Comparison of ENCODE assay signal across 22 cellular contexts in the genomic region with DNA sequence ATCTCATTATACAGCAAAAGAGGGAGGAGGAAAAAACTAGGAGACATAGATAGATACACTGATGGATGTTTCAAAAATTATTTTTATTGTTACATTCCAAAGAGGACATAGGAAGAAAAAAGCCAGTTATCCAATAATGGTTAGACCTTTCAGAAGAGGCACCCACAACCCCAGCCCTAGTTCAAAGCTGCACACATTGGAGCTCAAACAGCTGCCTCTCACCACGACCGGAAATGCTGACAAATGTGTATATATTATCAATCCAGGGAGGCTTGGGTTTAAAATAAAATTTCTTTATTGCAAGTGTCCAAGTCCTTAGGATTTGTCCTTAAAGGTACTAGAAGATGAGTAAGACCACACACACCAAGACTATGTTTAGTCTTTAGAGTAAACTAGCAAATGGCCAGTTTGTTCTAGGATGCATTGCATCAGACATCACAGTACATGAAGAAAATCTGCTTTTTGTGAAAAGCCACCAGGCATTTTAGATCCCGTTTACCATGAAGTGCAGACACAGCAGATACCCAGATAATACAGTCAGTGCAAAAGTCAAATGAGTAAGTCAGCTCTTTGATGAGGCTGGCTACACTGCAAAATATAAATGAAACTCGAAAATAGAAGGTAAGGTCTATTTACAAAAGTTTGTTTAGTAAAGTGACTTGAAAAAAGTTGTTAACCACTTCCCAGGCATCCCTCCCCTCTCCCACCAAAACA. TPM values are rescaled to one million over a fixed set of nuclear protein-coding genes. Genes with fewer than 3 reads are reported as not detected.
DNase-seq lines count a peak whose midpoint lies in the region; ATAC-seq, FAIRE-seq and TF ChIP-seq lines count a peak whose summit lies in the region.
"Had no signal": no experiment of that assay in that cellular context is flagged by ENCODE, and none has a peak within 500 bp of the region (broad histone marks: within the 10 kb centered on the region; RNA-seq: fewer than 3 reads in every experiment).

No MANE protein-coding gene starts in this region.

- H3K9me3 Mint-ChIP-seq in MCF 10A (ENCODE audit: unreplicated experiment) (no peaks in the 10 kb centered on the region), natural killer cell (no peaks in the 10 kb centered on the region)
- H3K9me3 Mint-ChIP-seq: H9 had no signal

- no peaks in the 10 kb centered on the region for H3F3A ChIP-seq in PC-3 (ENCODE audit: low read length, unreplicated experiment)

- no peaks in the 10 kb centered on the region for H3K9me2 ChIP-seq in PC-3 (replicated peaks; ENCODE audit: low read length)
- H3K9me2 ChIP-seq: SK-N-SH had no signal

- H3K9me1 ChIP-seq in endothelial cell of umbilical vein (replicated peaks; ENCODE audit: control insufficient read depth, extremely low read depth, insufficient read depth, low read length) = no peaks in the 10 kb centered on the region

- H4K20me1 ChIP-seq in PC-3 (ENCODE audit: low read length) (no peaks in the 10 kb centered on the region), endothelial cell of umbilical vein (replicated peaks; ENCODE audit: control insufficient read depth, extremely low read depth, insufficient read depth, low read length) (no peaks in the 10 kb centered on the region)

- H3K27me3 Mint-ChIP-seq in MCF 10A (ENCODE audit: insufficient read depth, unreplicated experiment) = no peaks in the 10 kb centered on the region
- H3K27me3 Mint-ChIP-seq in natural killer cell (ENCODE audit: low read depth in 2 of 2) = peaks cover 0 to 6% of the 10 kb centered on the region in 2 donors

- DNase-seq in MCF 10A (ENCODE audit: unreplicated experiment) (no peak), breast epithelium (ENCODE audit: low spot score in 2 of 2) (no peak), PC-3 (no peak), endothelial cell of umbilical vein (ENCODE audit: low read depth, low spot score) (no peak), natural killer cell (no peak), NCI-H1694 treated with DMSO at 0.1 percent for 48 hours (lab: John Stamatoyannopoulos, UW) (no peak), sciatic nerve (ENCODE audit: low spot score) (no peak)
- DNase-seq: C1 segment of cervical spinal cord, DMS 273 treated with DMSO at 0.1 percent for 48 hours, EL, H9, KBM-7, NCI-H1092, NCI-H146, NCI-H2227 treated with DMSO at 0.1 percent for 48 hours, NCI-H524 treated with DMSO at 0.1 percent for 48 hours, Right ventricle myocardium superior, SK-N-SH had no signal

- H3K27ac Mint-ChIP-seq in MCF 10A (ENCODE audit: low read depth, unreplicated experiment) (no peak overlapping the region), natural killer cell (no peak overlapping the region)
- H3K27ac Mint-ChIP-seq: H9 had no signal

- CTCF ChIA-PET in MCF 10A (lab: Yijun Ruan, JAX) = interaction anchor here (0.7 to 2.1 kb wide), 6 partner anchors 10 to 66 kb away, joined by 3 to 6 read pairs (median 4); no protein-coding TSS in a partner anchor
- CTCF ChIA-PET in PC-3 (lab: Charles Lee) = no interaction called here
- CTCF ChIA-PET in endothelial cell of umbilical vein (lab: Charles Lee) = interaction anchor here (1.6 to 4.3 kb wide), 2 partner anchors 12 kb away, joined by 6 to 25 read pairs; no protein-coding TSS in a partner anchor

- TF ChIP-seq CTCF in MCF 10A (IDR thresholded peaks at IDR 0.05; ENCODE audit: unreplicated experiment) (no peak), breast epithelium (IDR thresholded peaks at IDR 0.05) (no peak), PC-3 (conservative IDR thresholded peaks at IDR 0.05; ENCODE audit: low read depth, low read length) (no peak), endothelial cell of umbilical vein (IDR thresholded peaks at IDR 0.05; ENCODE audit: extremely low read depth in 1 of 2, insufficient read depth in 1 of 2, low read depth in 1 of 2, low read length in 2 of 2) (no peak), natural killer cell (IDR thresholded peaks at IDR 0.05) (no peak)

- H3K27ac ChIP-seq in breast epithelium (no peak overlapping the region), PC-3 (ENCODE audit: low read length) (no peak overlapping the region), endothelial cell of umbilical vein (ENCODE audit: insufficient read depth, low read depth, low read length) (no peak overlapping the region)

- H3K4me3 ChIP-seq in breast epithelium (no peak overlapping the region), PC-3 (ENCODE audit: low read length) (no peak overlapping the region), endothelial cell of umbilical vein (replicated peaks in 1 of 3; ENCODE audit: insufficient read depth in 1 of 3, low read depth in 1 of 3, low read length in 3 of 3) (no peak overlapping the region)

- BruUV-seq in MCF 10A (replicated peaks; lab: Mats Ljungman, UMichigan) (TSS peak; percentile 60), PC-3 (replicated peaks; lab: Mats Ljungman, UMichigan) (TSS peak; percentile 66), endothelial cell of umbilical vein (replicated peaks; lab: Mats Ljungman, UMichigan) (TSS peak; percentile 54)

- H3K9ac ChIP-seq in PC-3 (ENCODE audit: low read length) (no peak overlapping the region), endothelial cell of umbilical vein (replicated peaks; ENCODE audit: extremely low read depth, insufficient read depth, low read length) (no peak overlapping the region)
- H3K9ac ChIP-seq: SK-N-SH had no signal

- H3K9me3 ChIP-seq in breast epithelium (no peaks in the 10 kb centered on the region), PC-3 (ENCODE audit: low read length) (no peaks in the 10 kb centered on the region), endothelial cell of umbilical vein (replicated peaks; ENCODE audit: control insufficient read depth, insufficient read depth, low read length) (no peaks in the 10 kb centered on the region)
- H3K9me3 ChIP-seq: SK-N-SH had no signal

- no peak overlapping the region for H3K4me2 ChIP-seq in PC-3 (ENCODE audit: low read length)
- H3K4me2 ChIP-seq in endothelial cell of umbilical vein (ENCODE audit: insufficient read depth, low read length) = no peak overlapping the region
- H3K4me2 ChIP-seq: SK-N-SH had no signal

- TF ChIP-seq POLR2A in breast epithelium (IDR thresholded peaks at IDR 0.05) (no peak), endothelial cell of umbilical vein (IDR thresholded peaks at IDR 0.05; ENCODE audit: low read depth, low read length) (no peak)

- dilution Hi-C loops in endothelial cell of umbilical vein (cut with MboI; ENCODE audit: extremely low pct_ligation_motif_present, low sequenced_read_pairs) = no loop called here

- no peak for FAIRE-seq in endothelial cell of umbilical vein (lab: Jason Lieb, UNC)
- FAIRE-seq: RCC 7860 had no signal

- no peak overlapping the region for H3K4me3 Mint-ChIP-seq in MCF 10A (ENCODE audit: unreplicated experiment)
- H3K4me3 Mint-ChIP-seq in natural killer cell = no peak overlapping the region
- H3K4me3 Mint-ChIP-seq: H9 had no signal

- H3K79me2 ChIP-seq in PC-3 (ENCODE audit: low read length) (no peaks in the 10 kb centered on the region), endothelial cell of umbilical vein (ENCODE audit: control insufficient read depth, insufficient read depth, low read length) (no peaks in the 10 kb centered on the region)

- H3K36me3 ChIP-seq in breast epithelium (peaks cover 7% of the 10 kb centered on the region), PC-3 (ENCODE audit: low read depth, low read length) (peaks cover 7% of the 10 kb centered on the region), endothelial cell of umbilical vein (ENCODE audit: control insufficient read depth in 2 of 2, extremely low read depth in 1 of 2, insufficient read depth in 2 of 2, low read length in 2 of 2) (peaks cover 3 to 4% of the 10 kb centered on the region in 2 experiments)

- no peaks in the 10 kb centered on the region for H3K27me3 ChIP-seq in breast epithelium
- H3K27me3 ChIP-seq in PC-3 (ENCODE audit: low read length) = no peaks in the 10 kb centered on the region
- H3K27me3 ChIP-seq in endothelial cell of umbilical vein (ENCODE audit: control insufficient read depth in 2 of 2, insufficient read depth in 2 of 2, low read length in 2 of 2) = no peaks in the 10 kb centered on the region

- H3K4me1 Mint-ChIP-seq in MCF 10A (ENCODE audit: insufficient read depth, unreplicated experiment) (no peaks in the 10 kb centered on the region), natural killer cell (no peaks in the 10 kb centered on the region)

- H2AFZ ChIP-seq in PC-3 (ENCODE audit: low read length) (no peak overlapping the region), endothelial cell of umbilical vein (ENCODE audit: low read depth, low read length) (no peak overlapping the region)

- intact Hi-C loops in MCF 10A (cut with micrococcal nuclease) (no loop called here), breast epithelium (cut with DNase I; ENCODE audit: low total_unique reads) (no loop called here), PC-3 (cut with micrococcal nuclease) (no loop called here), endothelial cell of umbilical vein (cut with micrococcal nuclease) (no loop called here), natural killer cell (cut with micrococcal nuclease) (no loop called here), sciatic nerve (cut with DNase I) (no loop called here)

- no peak for ATAC-seq in PC-3
- no peak for ATAC-seq in natural killer cell
- no peak for ATAC-seq in GM21619 (IDR thresholded peaks at IDR 0.05; ENCODE audit: unreplicated experiment)
- no peak for ATAC-seq in sciatic nerve

- H3K4me1 ChIP-seq in breast epithelium (no peaks in the 10 kb centered on the region), PC-3 (ENCODE audit: insufficient read depth, low read length) (no peaks in the 10 kb centered on the region), endothelial cell of umbilical vein (ENCODE audit: control insufficient read depth, extremely low read depth, insufficient read depth, low read length) (no peaks in the 10 kb centered on the region)

- POLR2A ChIA-PET in MCF 10A (lab: Yijun Ruan, JAX) = interaction anchor here (1.4 kb wide), 1 partner anchor 12 kb away, joined by 3 read pairs; no protein-coding TSS in a partner anchor
- POLR2A ChIA-PET in PC-3 (lab: Charles Lee; ENCODE audit: unreplicated experiment) = no interaction called here
- POLR2A ChIA-PET in endothelial cell of umbilical vein (lab: Charles Lee) = no interaction called here

- peaks cover 37% of the 10 kb centered on the region for H3K36me3 Mint-ChIP-seq in MCF 10A (ENCODE audit: insufficient read depth, unreplicated experiment)
- H3K36me3 Mint-ChIP-seq in natural killer cell = peaks cover 23% of the 10 kb centered on the region

RNA-seq across cellular contexts. Expression of a gene that starts 4.6 kb away (rescaled TPM):
- total RNA-seq in MCF 10A (2022) (not detected in 2 replicates), breast epithelium (not detected), PC-3 (2014; rRNA removed) (not detected in 2 replicates), endothelial cell of umbilical vein (not detected in 2 replicates), natural killer cell (not detected), sciatic nerve (not detected)
- not detected in 2 replicates for polyA plus RNA-seq in endothelial cell of umbilical vein
- polyA plus RNA-seq in endothelial cell of umbilical vein (2011; cell fraction: cytosol; rRNA removed) = not detected in 2 replicates
- not detected in 2 replicates for polyA plus RNA-seq in endothelial cell of umbilical vein (2011; cell fraction: nucleus; rRNA removed)
- not detected in 2 replicates for polyA plus RNA-seq in endothelial cell of umbilical vein (2012)
- not detected in 2 replicates for polyA minus RNA-seq in endothelial cell of umbilical vein
- polyA minus RNA-seq in endothelial cell of umbilical vein (2011; cell fraction: cytosol; rRNA and poly(A)+ RNA removed) = not detected
- polyA minus RNA-seq in endothelial cell of umbilical vein (2011; cell fraction: nucleus; rRNA and poly(A)+ RNA removed) = not detected in 2 replicates
- total RNA-seq: A172, H9, M059J, Right ventricle myocardium superior had no signal
- polyA plus RNA-seq: SK-N-SH had no signal

RNA-seq across cellular contexts. Expression of a gene that starts 14.6 kb away (rescaled TPM):
- total RNA-seq in MCF 10A (2022) (not detected in 2 replicates), breast epithelium (not detected), PC-3 (2014; rRNA removed) (not detected in 2 replicates), endothelial cell of umbilical vein (not detected in 2 replicates), natural killer cell (not detected), sciatic nerve (not detected)
- polyA plus RNA-seq in endothelial cell of umbilical vein = not detected in 2 replicates
- polyA plus RNA-seq in endothelial cell of umbilical vein (2011; cell fraction: cytosol; rRNA removed) = not detected in 2 replicates
- polyA plus RNA-seq in endothelial cell of umbilical vein (2011; cell fraction: nucleus; rRNA removed) = not detected in 2 replicates
- polyA plus RNA-seq in endothelial cell of umbilical vein (2012) = not detected in 2 replicates
- not detected in 2 replicates for polyA minus RNA-seq in endothelial cell of umbilical vein
- not detected for polyA minus RNA-seq in endothelial cell of umbilical vein (2011; cell fraction: cytosol; rRNA and poly(A)+ RNA removed)
- polyA minus RNA-seq in endothelial cell of umbilical vein (2011; cell fraction: nucleus; rRNA and poly(A)+ RNA removed) = not detected in 2 replicates
- total RNA-seq: M059J, Right ventricle myocardium superior had no signal
- polyA plus RNA-seq: SK-N-SH had no signal

RNA-seq across cellular contexts. Expression of a gene that starts 16.9 kb away (rescaled TPM):
- total RNA-seq in MCF 10A (2022) (30.0 and 35.3 TPM in 2 replicates), breast epithelium (10 to 100 TPM; 37.1 to 68.8 (median 47.5) TPM), PC-3 (2014; rRNA removed) (32.0 and 42.1 TPM in 2 replicates), endothelial cell of umbilical vein (27.1 and 30.2 TPM in 2 replicates), natural killer cell (10 to 100 TPM; 46.5 to 55.2 (median 51.4) TPM), sciatic nerve (44.0 TPM)
- 23.8 and 28.2 TPM in 2 replicates for polyA plus RNA-seq in endothelial cell of umbilical vein
- 21.8 and 22.2 TPM in 2 replicates for polyA plus RNA-seq in endothelial cell of umbilical vein (2011; cell fraction: cytosol; rRNA removed)
- polyA plus RNA-seq in endothelial cell of umbilical vein (2011; cell fraction: nucleus; rRNA removed) = 7.6 and 12.2 TPM in 2 replicates
- 42.5 and 53.9 TPM in 2 replicates for polyA plus RNA-seq in endothelial cell of umbilical vein (2012)
- 23.1 and 30.1 TPM in 2 replicates for polyA minus RNA-seq in endothelial cell of umbilical vein
- 8.7 TPM for polyA minus RNA-seq in endothelial cell of umbilical vein (2011; cell fraction: cytosol; rRNA and poly(A)+ RNA removed)
- polyA minus RNA-seq in endothelial cell of umbilical vein (2011; cell fraction: nucleus; rRNA and poly(A)+ RNA removed) = 5.8 and 10.0 TPM in 2 replicates

RNA-seq across cellular contexts. Expression of a gene that starts 36.4 kb away (rescaled TPM):
- total RNA-seq in MCF 10A (2022) = 64.6 and 67.6 TPM in 2 replicates
- total RNA-seq in breast epithelium = 10 to 100 TPM; 19.2 to 29.0 (median 27.5) TPM
- 25.3 and 29.5 TPM in 2 replicates for total RNA-seq in PC-3 (2014; rRNA removed)
- total RNA-seq in endothelial cell of umbilical vein = 21.9 and 23.4 TPM in 2 replicates
- 30.3 and 32.4 TPM in 2 replicates for polyA plus RNA-seq in endothelial cell of umbilical vein
- 24.9 and 26.8 TPM in 2 replicates for polyA plus RNA-seq in endothelial cell of umbilical vein (2011; cell fraction: cytosol; rRNA removed)
- polyA plus RNA-seq in endothelial cell of umbilical vein (2011; cell fraction: nucleus; rRNA removed) = 13.0 and 15.3 TPM in 2 replicates
- polyA plus RNA-seq in endothelial cell of umbilical vein (2012) = 33.5 and 34.3 TPM in 2 replicates
- polyA minus RNA-seq in endothelial cell of umbilical vein = 8.4 TPM in 2 replicates
- 19.2 TPM for polyA minus RNA-seq in endothelial cell of umbilical vein (2011; cell fraction: cytosol; rRNA and poly(A)+ RNA removed)
- 2.3 and 2.6 TPM in 2 replicates for polyA minus RNA-seq in endothelial cell of umbilical vein (2011; cell fraction: nucleus; rRNA and poly(A)+ RNA removed)
- total RNA-seq in natural killer cell = 1 to 10 TPM; 4.0 to 7.0 (median 4.0) TPM
- total RNA-seq in sciatic nerve = 14.7 TPM

RNA-seq across cellular contexts. Expression of a gene that starts 56.4 kb away (rescaled TPM):
- total RNA-seq in MCF 10A (2022) (0.19 and 0.37 TPM in 2 replicates), breast epithelium (10 to 100 TPM in 1 of 3 donors, 1 to 10 TPM in 1, under 1 TPM in 1; 0.96 to 14.5 (median 3.6) TPM), PC-3 (2014; rRNA removed) (not detected in 2 replicates), endothelial cell of umbilical vein (8.4 and 9.9 TPM in 2 replicates), natural killer cell (1 to 10 TPM; 2.3 to 6.1 (median 4.6) TPM), sciatic nerve (0.62 TPM)
- 3.0 and 3.7 TPM in 2 replicates for polyA plus RNA-seq in endothelial cell of umbilical vein
- polyA plus RNA-seq in endothelial cell of umbilical vein (2011; cell fraction: cytosol; rRNA removed) = 3.9 and 4.4 TPM in 2 replicates
- polyA plus RNA-seq in endothelial cell of umbilical vein (2011; cell fraction: nucleus; rRNA removed) = 5.0 and 5.7 TPM in 2 replicates
- 6.8 and 15.1 TPM in 2 replicates for polyA plus RNA-seq in endothelial cell of umbilical vein (2012)
- polyA minus RNA-seq in endothelial cell of umbilical vein = 7.1 and 7.7 TPM in 2 replicates
- not detected for polyA minus RNA-seq in endothelial cell of umbilical vein (2011; cell fraction: cytosol; rRNA and poly(A)+ RNA removed)
- 2.5 and 3.5 TPM in 2 replicates for polyA minus RNA-seq in endothelial cell of umbilical vein (2011; cell fraction: nucleus; rRNA and poly(A)+ RNA removed)
